In the genomic region with DNA sequence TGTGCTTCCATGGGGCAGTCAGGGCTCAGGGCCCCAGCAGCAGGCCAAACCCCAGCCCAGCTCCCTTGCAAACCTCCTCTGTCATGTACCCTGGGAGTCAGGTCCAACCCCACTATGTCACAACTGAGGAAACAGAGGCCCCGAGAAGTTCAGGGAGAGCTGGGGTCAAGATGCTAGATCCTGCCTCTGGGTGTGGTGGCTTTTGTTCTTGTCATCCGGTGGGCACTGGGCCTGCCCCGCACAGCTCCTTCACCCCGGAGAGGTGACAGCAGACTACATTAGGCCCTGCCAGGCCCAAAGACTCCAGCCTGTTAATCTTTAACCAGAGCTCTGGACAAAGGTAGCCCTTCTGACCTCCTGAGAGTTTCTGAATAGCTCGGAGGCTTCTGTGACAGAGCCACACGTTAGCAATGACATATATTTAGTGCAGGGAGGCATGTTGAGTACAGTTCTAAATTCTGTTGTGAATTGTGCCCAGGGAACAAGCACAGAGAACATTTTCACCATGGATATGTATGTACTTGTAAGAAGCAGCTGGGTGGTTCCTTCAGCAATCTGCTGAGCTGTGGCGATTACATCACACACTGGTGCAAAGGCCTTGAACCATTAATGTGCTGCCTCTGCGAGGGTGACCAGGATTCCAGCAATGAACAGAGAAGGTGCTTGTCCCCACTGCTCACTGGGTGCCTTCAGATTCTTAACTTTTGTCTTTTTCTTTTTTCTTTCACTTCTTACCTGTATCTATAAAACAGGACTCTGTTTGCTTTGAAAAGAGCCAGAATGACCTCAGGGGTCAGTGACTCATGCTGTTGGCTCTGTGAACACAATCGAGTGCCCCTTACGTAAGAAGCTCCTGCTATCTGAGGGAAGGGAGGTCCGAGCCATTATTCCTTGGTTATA, we compare ENCODE assay signal across 1 cellular context.
TF ChIP-seq lines count a peak whose summit lies in the region.

No MANE protein-coding gene starts in this region.

TF ChIP-seq in HepG2, 621 proteins besides CTCF, POLR2A, EP300 and RAD21 (continued from another document):
- no peak for TF ChIP-seq CEBPZ (IDR thresholded peaks at IDR 0.05; ENCODE audit: low read length)
- TF ChIP-seq ZNF619 (CRISPR knock-in tag; IDR thresholded peaks at IDR 0.05), result no peak
- no peak for TF ChIP-seq SP2 (CRISPR knock-in tag; IDR thresholded peaks at IDR 0.05)
- 0 out of 2 replicates have a peak, but pooled peaks have one; percentile 22 for TF ChIP-seq HIVEP1 (CRISPR knock-in tag; IDR thresholded peaks at IDR 0.05)
- peak; percentile 92 for TF ChIP-seq RARA (CRISPR knock-in tag; IDR thresholded peaks at IDR 0.05)
- no peak for TF ChIP-seq KAT2B (IDR thresholded peaks at IDR 0.05; ENCODE audit: borderline replicate concordance, low read depth, low read length)
- no peak for TF ChIP-seq NFYC (CRISPR knock-in tag; IDR thresholded peaks at IDR 0.05)
- TF ChIP-seq KLF16 (CRISPR knock-in tag; IDR thresholded peaks at IDR 0.05), result peak in 1 of 2 experiments; percentile 31; a peak in 1 of 4 replicates
- no peak for TF ChIP-seq ZNF709 (CRISPR knock-in tag; IDR thresholded peaks at IDR 0.05)
- TF ChIP-seq RARG (CRISPR knock-in tag; IDR thresholded peaks at IDR 0.05; ENCODE audit: low read depth), result peak; percentile 25; the same call in 1 of the 2 replicates
- TF ChIP-seq JUN (CRISPR knock-in tag; IDR thresholded peaks at IDR 0.05), result peak; percentile 93
- no peak for TF ChIP-seq ZNF460 (CRISPR knock-in tag; IDR thresholded peaks at IDR 0.05; ENCODE audit: borderline replicate concordance)
- no peak for TF ChIP-seq CREBL2 (CRISPR knock-in tag; IDR thresholded peaks at IDR 0.05; ENCODE audit: borderline replicate concordance)
- TF ChIP-seq HHEX (CRISPR knock-in tag; IDR thresholded peaks at IDR 0.05), result 0 out of 2 replicates have a peak, but pooled peaks have one; percentile 10
- peak; percentile 91 for TF ChIP-seq NR2F2 (IDR thresholded peaks at IDR 0.05; ENCODE audit: borderline replicate concordance, low read depth)
- TF ChIP-seq, protein P1, sequence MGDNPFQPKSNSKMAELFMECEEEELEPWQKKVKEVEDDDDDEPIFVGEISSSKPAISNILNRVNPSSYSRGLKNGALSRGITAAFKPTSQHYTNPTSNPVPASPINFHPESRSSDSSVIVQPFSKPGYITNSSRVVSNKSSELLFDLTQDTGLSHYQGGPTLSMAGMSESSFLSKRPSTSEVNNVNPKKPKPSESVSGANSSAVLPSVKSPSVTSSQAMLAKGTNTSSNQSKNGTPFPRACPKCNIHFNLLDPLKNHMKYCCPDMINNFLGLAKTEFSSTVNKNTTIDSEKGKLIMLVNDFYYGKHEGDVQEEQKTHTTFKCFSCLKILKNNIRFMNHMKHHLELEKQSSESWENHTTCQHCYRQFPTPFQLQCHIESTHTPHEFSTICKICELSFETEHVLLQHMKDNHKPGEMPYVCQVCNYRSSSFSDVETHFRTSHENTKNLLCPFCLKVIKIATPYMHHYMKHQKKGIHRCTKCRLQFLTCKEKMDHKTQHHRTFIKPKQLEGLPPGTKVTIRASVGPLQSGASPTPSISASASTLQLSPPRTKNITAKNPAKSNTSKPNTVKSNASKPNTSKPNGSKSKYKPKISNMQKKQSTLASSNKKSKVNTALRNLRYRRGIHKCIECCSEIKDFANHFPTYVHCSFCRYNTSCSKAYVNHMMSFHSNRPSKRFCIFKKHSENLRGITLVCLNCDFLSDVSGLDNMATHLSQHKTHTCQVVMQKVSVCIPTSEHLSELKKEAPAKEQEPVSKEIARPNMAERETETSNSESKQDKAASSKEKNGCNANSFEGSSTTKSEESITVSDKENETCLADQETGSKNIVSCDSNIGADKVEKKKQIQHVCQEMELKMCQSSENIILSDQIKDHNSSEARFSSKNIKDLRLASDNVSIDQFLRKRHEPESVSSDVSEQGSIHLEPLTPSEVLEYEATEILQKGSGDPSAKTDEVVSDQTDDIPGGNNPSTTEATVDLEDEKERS (CRISPR knock-in tag; IDR thresholded peaks at IDR 0.05), result peak; percentile 32; the same call in 1 of the 2 replicates
- TF ChIP-seq ZNF350 (CRISPR knock-in tag; IDR thresholded peaks at IDR 0.05; ENCODE audit: borderline replicate concordance, low read depth), result no peak
- no peak for TF ChIP-seq SATB2 (CRISPR knock-in tag; IDR thresholded peaks at IDR 0.05)
- TF ChIP-seq ZNF672 (CRISPR knock-in tag; IDR thresholded peaks at IDR 0.05), result no peak
- no peak for TF ChIP-seq CSRNP2 (CRISPR knock-in tag; conservative IDR thresholded peaks at IDR 0.05; ENCODE audit: low read depth)
- TF ChIP-seq PHF5A (CRISPR knock-in tag; IDR thresholded peaks at IDR 0.05; ENCODE audit: low read depth, unreplicated experiment), result no peak
- peak; percentile 81; the same call in 1 of the 2 replicates for TF ChIP-seq ZFP90 (CRISPR knock-in tag; IDR thresholded peaks at IDR 0.05; ENCODE audit: borderline replicate concordance)
- peak; percentile 49; the same call in 1 of the 2 replicates for TF ChIP-seq ZNF614 (CRISPR knock-in tag; IDR thresholded peaks at IDR 0.05; ENCODE audit: borderline replicate concordance)
- 0 out of 2 replicates have a peak, but pooled peaks have one; percentile 30 for TF ChIP-seq MAFF (IDR thresholded peaks at IDR 0.05; ENCODE audit: low read depth, low read length)
- TF ChIP-seq ZIK1 (CRISPR knock-in tag; IDR thresholded peaks at IDR 0.05; ENCODE audit: borderline replicate concordance, low read depth), result peak; percentile 27; the same call in 1 of the 2 replicates
- peak; percentile 70; the same call in 1 of the 2 replicates for TF ChIP-seq TARDBP (CRISPR knock-in tag; IDR thresholded peaks at IDR 0.05)
- no peak for TF ChIP-seq ZNF790 (CRISPR knock-in tag; IDR thresholded peaks at IDR 0.05; ENCODE audit: borderline replicate concordance)
- peak; percentile 1 for TF ChIP-seq YY1 (IDR thresholded peaks at IDR 0.05; ENCODE audit: insufficient read depth, insufficient replicate concordance, low read depth, low read length)
- TF ChIP-seq ZNF264 (CRISPR knock-in tag; IDR thresholded peaks at IDR 0.05), result no peak; the same call in none of the 2 replicates
- TF ChIP-seq ZNF234 (CRISPR knock-in tag; conservative IDR thresholded peaks at IDR 0.05), result no peak
- TF ChIP-seq MATR3 (CRISPR knock-in tag; IDR thresholded peaks at IDR 0.05), result no peak
- TF ChIP-seq EED (CRISPR knock-in tag; IDR thresholded peaks at IDR 0.05), result no peak
